In genomic region chr5:59360130-59360555, GRCh38 we compare ENCODE assay signal across 1 cellular context.
TF ChIP-seq lines count a peak whose summit lies in the region.

No MANE protein-coding gene starts in this region.

TF ChIP-seq in HepG2, 621 proteins besides CTCF, POLR2A, EP300 and RAD21 (continued from another document):
- TF ChIP-seq KMT2B (CRISPR knock-in tag; IDR thresholded peaks at IDR 0.05) (no peak), NR2F2 (IDR thresholded peaks at IDR 0.05; ENCODE audit: borderline replicate concordance, low read depth) (no peak), TP53 (CRISPR knock-in tag; conservative IDR thresholded peaks at IDR 0.05) (no peak), SIN3B (IDR thresholded peaks at IDR 0.05; ENCODE audit: low read length) (no peak), ZBTB20 (CRISPR knock-in tag; IDR thresholded peaks at IDR 0.05; ENCODE audit: borderline replicate concordance, low read depth) (no peak), ZNF597 (CRISPR knock-in tag; IDR thresholded peaks at IDR 0.05) (no peak), KDM1A (CRISPR knock-in tag; IDR thresholded peaks at IDR 0.05) (no peak), ZNF256 (CRISPR knock-in tag; conservative IDR thresholded peaks at IDR 0.05) (no peak), CAMTA2 (CRISPR knock-in tag; IDR thresholded peaks at IDR 0.05; ENCODE audit: borderline replicate concordance) (no peak), CC2D1A (CRISPR knock-in tag; IDR thresholded peaks at IDR 0.05) (no peak), ZNF781 (CRISPR knock-in tag; IDR thresholded peaks at IDR 0.05; ENCODE audit: borderline replicate concordance, not compliant biosample characterization) (no peak), ZSCAN9 (CRISPR knock-in tag; IDR thresholded peaks at IDR 0.05; ENCODE audit: borderline replicate concordance) (no peak), SOX5 (CRISPR knock-in tag; IDR thresholded peaks at IDR 0.05; ENCODE audit: borderline replicate concordance) (no peak), MTF1 (CRISPR knock-in tag; IDR thresholded peaks at IDR 0.05) (no peak), FOXO1 (CRISPR knock-in tag; IDR thresholded peaks at IDR 0.05) (no peak), ZSCAN29 (CRISPR knock-in tag; conservative IDR thresholded peaks at IDR 0.05) (no peak)
